1 cellular context compared by ENCODE assay signal in genomic region chr10:5143137-5143536, GRCh38.
TF ChIP-seq lines count a peak whose summit lies in the region.

No MANE protein-coding gene starts in this region.

TF ChIP-seq in HepG2, 621 proteins besides CTCF, POLR2A, EP300 and RAD21 (continued from another document and continues in another):
- TF ChIP-seq RERE (CRISPR knock-in tag; IDR thresholded peaks at IDR 0.05; ENCODE audit: low read depth): no peak
- TF ChIP-seq SATB2 (CRISPR knock-in tag; IDR thresholded peaks at IDR 0.05): no peak
- TF ChIP-seq RFXANK (CRISPR knock-in tag; IDR thresholded peaks at IDR 0.05): no peak
- no peak for TF ChIP-seq ZNF879 (CRISPR knock-in tag; IDR thresholded peaks at IDR 0.05)
- no peak for TF ChIP-seq ZNF331 (CRISPR knock-in tag; IDR thresholded peaks at IDR 0.05)
- no peak for TF ChIP-seq THAP9 (CRISPR knock-in tag; IDR thresholded peaks at IDR 0.05; ENCODE audit: borderline replicate concordance)
- no peak for TF ChIP-seq KDM1A (CRISPR knock-in tag; IDR thresholded peaks at IDR 0.05)
- no peak for TF ChIP-seq ZNF382 (CRISPR knock-in tag; IDR thresholded peaks at IDR 0.05; ENCODE audit: borderline replicate concordance)
- no peak for TF ChIP-seq ZNF816 (CRISPR knock-in tag; IDR thresholded peaks at IDR 0.05; ENCODE audit: borderline replicate concordance)
- no peak for TF ChIP-seq ZNF460 (CRISPR knock-in tag; IDR thresholded peaks at IDR 0.05; ENCODE audit: borderline replicate concordance)
- no peak for TF ChIP-seq LCORL (IDR thresholded peaks at IDR 0.05)
- no peak for TF ChIP-seq LCORL (CRISPR knock-in tag; IDR thresholded peaks at IDR 0.05)
- peak; percentile 87 for TF ChIP-seq ZNF644 (CRISPR knock-in tag; IDR thresholded peaks at IDR 0.05; ENCODE audit: low read depth)
- TF ChIP-seq HMG20A (CRISPR knock-in tag; IDR thresholded peaks at IDR 0.05; ENCODE audit: borderline replicate concordance): peak; percentile 31; the same call in 1 of the 2 replicates
- TF ChIP-seq ZNF547 (CRISPR knock-in tag; IDR thresholded peaks at IDR 0.05): no peak
- TF ChIP-seq ZNF629 (CRISPR knock-in tag; conservative IDR thresholded peaks at IDR 0.05): no peak
- TF ChIP-seq GRHL1 (CRISPR knock-in tag; conservative IDR thresholded peaks at IDR 0.05): no peak
- TF ChIP-seq ESRRA (CRISPR knock-in tag; IDR thresholded peaks at IDR 0.05; ENCODE audit: low read depth): no peak
- TF ChIP-seq SP4 (CRISPR knock-in tag; IDR thresholded peaks at IDR 0.05): no peak
- no peak for TF ChIP-seq TBP (CRISPR knock-in tag; IDR thresholded peaks at IDR 0.05)
- TF ChIP-seq ZNF598 (CRISPR knock-in tag; IDR thresholded peaks at IDR 0.05; ENCODE audit: borderline replicate concordance): no peak
- no peak for TF ChIP-seq ZNF790 (CRISPR knock-in tag; IDR thresholded peaks at IDR 0.05; ENCODE audit: borderline replicate concordance)
- no peak for TF ChIP-seq HDAC1 (CRISPR knock-in tag; IDR thresholded peaks at IDR 0.05)
- TF ChIP-seq THAP11 (CRISPR knock-in tag; IDR thresholded peaks at IDR 0.05): no peak
- no peak for TF ChIP-seq ZNF720 (CRISPR knock-in tag; IDR thresholded peaks at IDR 0.05)
- no peak for TF ChIP-seq ZNF501 (CRISPR knock-in tag; IDR thresholded peaks at IDR 0.05)
- TF ChIP-seq IKZF5 (CRISPR knock-in tag; IDR thresholded peaks at IDR 0.05): no peak
- TF ChIP-seq ZNF574 (CRISPR knock-in tag; IDR thresholded peaks at IDR 0.05): no peak
- no peak for TF ChIP-seq PRDM4 (CRISPR knock-in tag; IDR thresholded peaks at IDR 0.05; ENCODE audit: borderline replicate concordance)
- peak; percentile 62 for TF ChIP-seq RARA (CRISPR knock-in tag; IDR thresholded peaks at IDR 0.05)
- no peak for TF ChIP-seq MLXIP (CRISPR knock-in tag; IDR thresholded peaks at IDR 0.05; ENCODE audit: borderline replicate concordance)
- TF ChIP-seq USF2 (IDR thresholded peaks at IDR 0.05; ENCODE audit: low read depth, low read length): no peak
- TF ChIP-seq USF2 (CRISPR knock-in tag; IDR thresholded peaks at IDR 0.05; ENCODE audit: borderline replicate concordance): no peak
- TF ChIP-seq MTERF4 (CRISPR knock-in tag; IDR thresholded peaks at IDR 0.05): no peak
- no peak for TF ChIP-seq ERF (CRISPR knock-in tag; IDR thresholded peaks at IDR 0.05)
- TF ChIP-seq ARNTL (CRISPR knock-in tag; IDR thresholded peaks at IDR 0.05): 0 out of 2 replicates have a peak, but pooled peaks have one; percentile 36
- no peak for TF ChIP-seq SP1 (IDR thresholded peaks at IDR 0.05)
- TF ChIP-seq SP1 (CRISPR knock-in tag; IDR thresholded peaks at IDR 0.05): no peak
- TF ChIP-seq MBD4 (IDR thresholded peaks at IDR 0.05; ENCODE audit: borderline replicate concordance, low read length): no peak
